8 cellular contexts compared by ENCODE assay signal in genomic region chr10:119165171-119166110, GRCh38. TPM values are rescaled to one million over a fixed set of nuclear protein-coding genes. Genes with fewer than 3 reads are reported as not detected.
DNase-seq lines count a peak whose midpoint lies in the region; ATAC-seq and TF ChIP-seq lines count a peak whose summit lies in the region.

Gene SFXN4, minus strand, starts transcription at chr10:119165714. Its CDS starts 67 bp downstream, at chr10:119165647.

- H3K9me3 Mint-ChIP-seq in natural killer cell = no peaks in the 10 kb centered on the region

- H3K27ac ChIP-seq in Panc1 (ENCODE audit: low read length) = peak within 1 kb of the TSS; percentile 93

- POLR2A ChIA-PET in Panc1 (lab: Charles Lee) = interaction anchor here (0.6 kb wide), 1 partner anchor 22 kb away, joined by 5 read pairs; no protein-coding TSS in a partner anchor

- H3K4me3 Mint-ChIP-seq in natural killer cell = peak within 1 kb of the TSS; percentile 89

- H3K36me3 Mint-ChIP-seq in natural killer cell = no peaks in the 10 kb centered on the region

- H3K27me3 Mint-ChIP-seq in natural killer cell (ENCODE audit: low read depth in 2 of 2) = no peaks in the 10 kb centered on the region

- CTCF ChIA-PET in Panc1 (lab: Charles Lee) = no interaction called here

- TF ChIP-seq CTCF in Panc1 (IDR thresholded peaks at IDR 0.05) (no peak), natural killer cell (IDR thresholded peaks at IDR 0.05) (no peak)

- no peaks in the 10 kb centered on the region for H3K9me3 ChIP-seq in Panc1 (ENCODE audit: control insufficient read depth, insufficient read depth, low read depth, low read length)

- ATAC-seq in GM19395 (IDR thresholded peaks at IDR 0.05; ENCODE audit: unreplicated experiment) = peak; percentile 89
- ATAC-seq in HG03521 (IDR thresholded peaks at IDR 0.05; ENCODE audit: unreplicated experiment) = peak; percentile 90
- ATAC-seq in Panc1 = peak; percentile 95
- peak; percentile 94 to 97 (median 95) for ATAC-seq in natural killer cell

- no peaks in the 10 kb centered on the region for H3K27me3 ChIP-seq in Panc1 (ENCODE audit: control insufficient read depth, insufficient read depth, low read length)

- peak within 1 kb of the TSS; percentile 77 to 94 for H3K27ac Mint-ChIP-seq in natural killer cell

- in situ Hi-C loops in Panc1 (cut with HindIII; ENCODE audit: low pct_unique_long_range_greater_than_20kb, low sequenced_read_pairs) = no loop called here

- DNase-seq in COR-L47 (lab: John Stamatoyannopoulos, UW) (peak; percentile 34), Panc1 (ENCODE audit: low read depth, low spot score) (no peak), fibroblast of gingiva (ENCODE audit: low read depth) (peak; percentile 61), natural killer cell (peak; percentile 81)
- peak; percentile 86 to 89 for DNase-seq in activated T-cell treated with anti-CD3 and anti-CD28 coated beads, Interleukin-2, amount 50 U/mL, for 48 hours
- DNase-seq in stimulated activated naive CD4-positive, alpha-beta T cell treated with Interleukin-2 at 50 U/mL for 16 hours (lab: John Stamatoyannopoulos, UW) = peak; percentile 76

- H3K4me1 ChIP-seq in Panc1 (ENCODE audit: control insufficient read depth, insufficient read depth, low read length) = peaks cover 23% of the 10 kb centered on the region

- peak within 1 kb of the TSS; percentile 63 to 87 for H3K4me3 ChIP-seq in Panc1 (ENCODE audit: low read depth in 2 of 2, low read length in 2 of 2)

- peaks cover 15 to 17% of the 10 kb centered on the region in 2 donors for H3K4me1 Mint-ChIP-seq in natural killer cell

- no TSS peak for BruUV-seq in Panc1 (replicated peaks; lab: Mats Ljungman, UMichigan)

- H3K36me3 ChIP-seq in Panc1 (ENCODE audit: control insufficient read depth, insufficient read depth, low read length) = peaks cover 29% of the 10 kb centered on the region

- intact Hi-C loops in Panc1 (cut with micrococcal nuclease; ENCODE audit: unreplicated experiment) (no loop called here), natural killer cell (cut with micrococcal nuclease) (loop anchor here (1.0 kb wide), 2 partner anchors 13 to 45 kb away; partner anchors contain the start of gene PRDX3)

RNA-seq across cellular contexts. Expression of gene SFXN4, which starts in this region (rescaled TPM):
- total RNA-seq in Panc1 (2021; ENCODE audit: unreplicated experiment) = 67.0 TPM
- polyA plus RNA-seq in Panc1 (2012; ENCODE audit: insufficient read length) = 56.5 TPM
- total RNA-seq in natural killer cell = 10 to 100 TPM in 1 of 3 donors, 1 to 10 TPM in 2; 5.5 to 13.7 (median 8.1) TPM
